In the genomic region with DNA sequence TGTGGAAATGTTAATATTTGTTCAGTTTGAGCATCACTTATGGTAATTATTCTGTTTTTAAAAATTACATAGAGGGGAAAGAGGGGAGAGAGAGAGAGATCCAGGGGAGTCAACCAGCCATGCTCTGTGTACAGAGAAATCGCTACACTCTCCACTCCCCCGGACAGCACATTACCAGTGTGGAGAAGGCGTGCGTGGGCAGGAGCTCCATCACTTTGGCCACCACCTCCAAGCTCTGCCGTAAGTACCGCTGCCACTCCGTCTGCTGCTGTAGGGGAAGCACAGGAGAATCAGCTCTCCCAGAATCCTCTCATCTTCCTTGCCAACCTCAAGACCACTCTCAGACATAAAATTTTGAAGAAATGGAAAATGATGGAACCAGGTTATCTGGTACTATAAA, we compare ENCODE assay signal across 10 cellular contexts.
"Had no signal": no experiment of that assay in that cellular context is flagged by ENCODE, and none has a peak within 500 bp of the region (broad histone marks: within the 10 kb centered on the region; RNA-seq: fewer than 3 reads in every experiment).

No MANE protein-coding gene starts in this region.

- H3K27me3 Mint-ChIP-seq: activated CD4-positive, alpha-beta T cell treated with anti-CD3 and anti-CD28 coated beads, Interleukin-2, amount 10 ng/mL, durations not matched to agents 24 days and 14 days; memory B cell had no signal

- H3K9me3 Mint-ChIP-seq: activated CD4-positive, alpha-beta T cell treated with anti-CD3 and anti-CD28 coated beads, Interleukin-2, amount 10 ng/mL, durations not matched to agents 24 days and 14 days; activated T-helper 1 cell treated with anti-CD3 and anti-CD28 coated beads, Interleukin-12 subunit alpha, Interleukin-12 subunit beta, Interleukin-2, Interleukin-4 antibody, amounts not matched to agents 30 ng/mL and 10 ng/mL and 1 ng/mL, durations not matched to agents 14 hours and 24 hours and 36 hours; memory B cell had no signal

- ATAC-seq: heart right ventricle had no signal

- H3K4me3 ChIP-seq: adrenal gland, heart right ventricle, tibial artery had no signal

- H3K4me1 ChIP-seq: adrenal gland had no signal

- H3K27ac ChIP-seq: adrenal gland, heart right ventricle, tibial artery had no signal

- H3K9me3 ChIP-seq: adrenal gland, heart right ventricle, tibial artery had no signal

- H3K27me3 ChIP-seq: adrenal gland, heart right ventricle, tibial artery had no signal

- H3K4me3 Mint-ChIP-seq: activated CD4-positive, alpha-beta T cell treated with anti-CD3 and anti-CD28 coated beads, Interleukin-2, amount 10 ng/mL, durations not matched to agents 24 days and 14 days; activated T-helper 1 cell treated with anti-CD3 and anti-CD28 coated beads, Interleukin-12 subunit alpha, Interleukin-12 subunit beta, Interleukin-2, Interleukin-4 antibody, amounts not matched to agents 30 ng/mL and 10 ng/mL and 1 ng/mL, durations not matched to agents 14 hours and 24 hours and 36 hours; memory B cell had no signal

- H3K27ac Mint-ChIP-seq: activated CD4-positive, alpha-beta T cell treated with anti-CD3 and anti-CD28 coated beads, Interleukin-2, amount 10 ng/mL, durations not matched to agents 24 days and 14 days; activated T-helper 1 cell treated with anti-CD3 and anti-CD28 coated beads, Interleukin-12 subunit alpha, Interleukin-12 subunit beta, Interleukin-2, Interleukin-4 antibody, amounts not matched to agents 30 ng/mL and 10 ng/mL and 1 ng/mL, durations not matched to agents 14 hours and 24 hours and 36 hours; memory B cell had no signal

- DNase-seq: activated CD4-positive, alpha-beta T cell treated with anti-CD3 and anti-CD28 coated beads, Interleukin-2, amount 10 ng/mL, durations not matched to agents 24 days and 14 days; activated CD8-positive, alpha-beta memory T cell treated with anti-CD3 and anti-CD28 coated beads, Interleukin-2, amount 50 U/mL, for 4 hours; adrenal gland; effector CD4-positive, alpha-beta T cell; heart right ventricle; nucleus accumbens; stimulated activated naive CD4-positive, alpha-beta T cell treated with Interleukin-2 at 50 U/mL for 16 hours; tibial artery had no signal
